Comparison of ENCODE assay signal across 21 cellular contexts in the genomic region with DNA sequence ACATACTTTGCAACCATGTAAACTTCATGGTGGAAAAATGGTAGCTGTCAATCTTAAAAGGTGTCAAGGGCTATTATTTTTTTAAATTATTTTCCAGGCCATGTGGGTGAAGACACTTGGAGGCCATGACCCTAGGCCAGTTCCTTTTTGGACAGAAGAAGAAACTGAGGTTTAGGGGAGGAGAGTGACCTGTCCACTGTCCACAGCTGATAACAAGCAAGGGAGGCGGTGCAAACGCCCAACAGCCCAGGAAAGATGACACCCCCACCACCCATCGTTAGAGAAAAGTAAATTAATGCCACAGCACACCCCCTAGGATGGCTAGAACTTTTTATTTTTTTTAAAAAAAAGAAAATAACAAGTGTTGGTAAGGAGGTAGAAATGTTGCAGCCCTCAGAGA. TPM values are rescaled to one million over a fixed set of nuclear protein-coding genes. Genes with fewer than 3 reads are reported as not detected.
DNase-seq lines count a peak whose midpoint lies in the region; ATAC-seq, FAIRE-seq and TF ChIP-seq lines count a peak whose summit lies in the region.
"Had no signal": no experiment of that assay in that cellular context is flagged by ENCODE, and none has a peak within 500 bp of the region (broad histone marks: within the 10 kb centered on the region; RNA-seq: fewer than 3 reads in every experiment).

No MANE protein-coding gene starts in this region.

- no peak for TF ChIP-seq EP300 in HepG2 (IDR thresholded peaks at IDR 0.05; ENCODE audit: low read depth in 2 of 2, low read length in 2 of 2)
- TF ChIP-seq EP300 in HepG2 (CRISPR knock-in tag; IDR thresholded peaks at IDR 0.05; ENCODE audit: borderline replicate concordance), result no peak
- peak; percentile 49; the same call in 1 of the 2 replicates for TF ChIP-seq EP300 in K562 (IDR thresholded peaks at IDR 0.05; ENCODE audit: low read length)

- WGBS in HepG2 (ENCODE audit: low lambda C conversion rate), result 17% methylated on average over 3 of the region's 3 CpGs
- 48% methylated on average over 3 of the region's 3 CpGs for WGBS in right lobe of liver (ENCODE audit: insufficient coverage, low coverage, low lambda C conversion rate, missing lambda C conversion rate)
- WGBS in K562 (ENCODE audit: insufficient coverage, low coverage, missing lambda C conversion rate), result 0% methylated on average over 3 of the region's 3 CpGs
- WGBS in smooth muscle cell (ENCODE audit: low lambda C conversion rate), result 70% methylated on average over 3 of the region's 3 CpGs

- H2AFZ ChIP-seq in HepG2 (ENCODE audit: low read length) (no peak overlapping the region), K562 (ENCODE audit: low read depth, low read length) (peak overlapping the region; percentile 68), smooth muscle cell (ENCODE audit: low read depth) (no peak overlapping the region)
- H2AFZ ChIP-seq: GM23338 had no signal

- H3K27ac ChIP-seq in HepG2 (ENCODE audit: extremely low read length, insufficient read depth, low read length) (no peak overlapping the region), right lobe of liver (no peak overlapping the region), HEK293 (ENCODE audit: extremely low read depth, low read depth, low read length) (0 out of 2 replicates have a peak overlapping the region, but pooled peaks have one; percentile 3), K562 (ENCODE audit: extremely low read depth, low read depth, low read length) (peak overlapping the region; percentile 26; the same call in 1 of the 3 replicates), smooth muscle cell (ENCODE audit: low read depth) (no peak overlapping the region)
- H3K27ac ChIP-seq: C4-2B had no signal

- no peaks in the 10 kb centered on the region for H4K20me1 ChIP-seq in HepG2 (ENCODE audit: insufficient read depth, low read length)
- H4K20me1 ChIP-seq in K562 (replicated peaks; ENCODE audit: control insufficient read depth, insufficient read depth, low read length), result no peaks in the 10 kb centered on the region
- no peaks in the 10 kb centered on the region for H4K20me1 ChIP-seq in smooth muscle cell (ENCODE audit: low read depth)

- H3K36me3 ChIP-seq in HepG2 (replicated peaks in 1 of 2; ENCODE audit: control insufficient read depth in 1 of 2, insufficient read depth in 2 of 2, low read length in 2 of 2) (no peaks in the 10 kb centered on the region), right lobe of liver (no peaks in the 10 kb centered on the region), HEK293 (ENCODE audit: control insufficient read depth in 2 of 2, insufficient read depth in 1 of 2, low read length in 2 of 2) (no peaks in the 10 kb centered on the region), K562 (ENCODE audit: control insufficient read depth, insufficient read depth, low read length) (no peaks in the 10 kb centered on the region), smooth muscle cell (ENCODE audit: low read depth) (no peaks in the 10 kb centered on the region)

- H3K79me2 ChIP-seq in HepG2 (ENCODE audit: insufficient read depth, low read length) (no peaks in the 10 kb centered on the region), K562 (ENCODE audit: control insufficient read depth, insufficient read depth, low read length) (no peaks in the 10 kb centered on the region), smooth muscle cell (ENCODE audit: low read depth) (no peaks in the 10 kb centered on the region)

- CTCF ChIA-PET in HepG2 (lab: Yijun Ruan, JAX; ENCODE audit: low intra/inter-chr PET ratio, low total read pairs), result no interaction called here
- CTCF ChIA-PET in HEK293 (lab: Yijun Ruan, JAX), result interaction anchor here (0.8 to 2.4 kb wide), 5 partner anchors 8 to 220 kb away, joined by 3 to 9 read pairs (median 3); no protein-coding TSS in a partner anchor
- CTCF ChIA-PET in K562 (lab: Yijun Ruan, JAX; ENCODE audit: low intra/inter-chr PET ratio), result no interaction called here

- peaks cover 7% of the 10 kb centered on the region for H3F3A ChIP-seq in smooth muscle cell (ENCODE audit: low read depth)

- POLR2A ChIA-PET in HepG2 (lab: Yijun Ruan, JAX) (interaction anchor here (0.6 kb wide), 1 partner anchor 747 kb away, joined by 6 read pairs; no protein-coding TSS in a partner anchor), HEK293 (lab: Yijun Ruan, JAX) (interaction anchor here (0.7 kb wide), 1 partner anchor 77 kb away, joined by 3 read pairs; no protein-coding TSS in a partner anchor), K562 (lab: Yijun Ruan, JAX) (interaction anchor here (0.6 to 1.2 kb wide), 5 partner anchors 10 to 242 kb away, joined by 3 to 5 read pairs (median 3); no protein-coding TSS in a partner anchor)

- no peak for TF ChIP-seq RAD21 in HepG2 (CRISPR knock-in tag; IDR thresholded peaks at IDR 0.05)
- TF ChIP-seq RAD21 in K562 (CRISPR knock-in tag; conservative IDR thresholded peaks at IDR 0.05 in 1 of 2, IDR thresholded peaks at IDR 0.05 in 1 of 2), result no peak

- H3K9me3 ChIP-seq in HepG2 (ENCODE audit: low read length) (no peaks in the 10 kb centered on the region), right lobe of liver (no peaks in the 10 kb centered on the region), HEK293 (ENCODE audit: control insufficient read depth, insufficient read depth, low read depth, low read length) (no peaks in the 10 kb centered on the region), K562 (replicated peaks; ENCODE audit: control insufficient read depth, insufficient read depth, low read depth, low read length) (no peaks in the 10 kb centered on the region), smooth muscle cell (replicated peaks; ENCODE audit: low read depth) (no peaks in the 10 kb centered on the region)

- TF ChIP-seq POLR2A in HepG2 (IDR thresholded peaks at IDR 0.05; ENCODE audit: insufficient read depth in 1 of 2, low read depth in 2 of 2, low read length in 2 of 2), result no peak
- TF ChIP-seq POLR2A in right lobe of liver (IDR thresholded peaks at IDR 0.05), result no peak
- no peak for TF ChIP-seq POLR2A in K562 (conservative IDR thresholded peaks at IDR 0.05)

- H3K4me3 ChIP-seq in HepG2 (replicated peaks in 1 of 3; ENCODE audit: insufficient read depth in 1 of 3, low read depth in 2 of 3, low read length in 3 of 3) (no peak overlapping the region), right lobe of liver (no peak overlapping the region), HEK293 (ENCODE audit: low read depth, low read length) (no peak overlapping the region), K562 (no peak overlapping the region), smooth muscle cell (no peak overlapping the region)
- H3K4me3 ChIP-seq: GM23338 had no signal

- H3K9ac ChIP-seq in HepG2 (ENCODE audit: insufficient read depth, low read depth, low read length) (no peak overlapping the region), K562 (ENCODE audit: insufficient read depth in 1 of 2, low read depth in 2 of 2, low read length in 2 of 2) (peak overlapping the region in 1 of 2 experiments; percentile 30; a peak in 2 of 4 replicates), smooth muscle cell (ENCODE audit: low read depth) (no peak overlapping the region)

- peaks cover 70% of the 10 kb centered on the region for H3K4me1 ChIP-seq in HepG2 (ENCODE audit: insufficient read depth, low read length)
- peaks cover 0 to 14% (median 0%) of the 10 kb centered on the region in 4 donors for H3K4me1 ChIP-seq in right lobe of liver
- H3K4me1 ChIP-seq in HEK293 (ENCODE audit: control insufficient read depth, insufficient read depth, low read length), result peaks cover 11% of the 10 kb centered on the region
- peaks cover 18 to 20% of the 10 kb centered on the region in 2 experiments for H3K4me1 ChIP-seq in K562 (replicated peaks in 1 of 2; ENCODE audit: control insufficient read depth in 2 of 2, insufficient read depth in 2 of 2, low read length in 2 of 2)
- H3K4me1 ChIP-seq in smooth muscle cell (ENCODE audit: low read depth), result peaks cover 30% of the 10 kb centered on the region

- DNase-seq in HepG2 (ENCODE audit: low spot score), result no peak
- no peak for DNase-seq in right lobe of liver
- peak in 2 of 4 experiments; percentile 67 to 75 for DNase-seq in K562 (ENCODE audit: extremely low read depth in 1 of 4, low spot score in 3 of 4)
- DNase-seq in smooth muscle cell (lab: John Stamatoyannopoulos, UW; ENCODE audit: unreplicated experiment), result no peak
- DNase-seq in HuH-7 (ENCODE audit: low spot score), result no peak
- no peak for DNase-seq in foreskin melanocyte
- no peak for DNase-seq in NOMO-1 treated with dmso at 0.1 percent for 144 hours (lab: John Stamatoyannopoulos, UW; ENCODE audit: unreplicated experiment)
- DNase-seq: AML-193; CD4-positive, alpha-beta T cell; DMS153; DMS79; GDM1 had no signal

- ATAC-seq in HepG2 (no peak), right lobe of liver (no peak), K562 (peak; percentile 68)
- ATAC-seq: GM23338 had no signal

- in situ Hi-C loops in HepG2 (cut with HindIII; ENCODE audit: extremely low pct_ligation_motif_present, low pct_unique_long_range_greater_than_20kb), result no loop called here
- in situ Hi-C loops in K562 (cut with MboI), result loop anchor here (5.0 to 10.0 kb wide), 2 partner anchors 42 to 165 kb away; no protein-coding TSS in a partner anchor

- TF ChIP-seq CTCF in HepG2 (CRISPR knock-in tag; IDR thresholded peaks at IDR 0.05), result no peak
- TF ChIP-seq CTCF in right lobe of liver (IDR thresholded peaks at IDR 0.05), result no peak
- TF ChIP-seq CTCF in HEK293 (tag by site-specific recombination; IDR thresholded peaks at IDR 0.05), result no peak
- TF ChIP-seq CTCF in K562 (IDR thresholded peaks at IDR 0.05 in 2 of 3, conservative IDR thresholded peaks at IDR 0.05 in 1 of 3; ENCODE audit: insufficient read depth in 2 of 3, low read depth in 1 of 3, low read length in 3 of 3), result no peak
- no peak for TF ChIP-seq CTCF in smooth muscle cell (IDR thresholded peaks at IDR 0.05; ENCODE audit: borderline replicate concordance, insufficient read depth, poor library complexity, severe bottlenecking)

- H3K27me3 ChIP-seq in HepG2 (ENCODE audit: control insufficient read depth in 1 of 2, insufficient read depth in 2 of 2, low read length in 2 of 2) (peaks cover 9 to 40% of the 10 kb centered on the region in 2 experiments; a peak in 4 of 5 replicates), right lobe of liver (peaks cover 0 to 43% of the 10 kb centered on the region in 2 donors), K562 (ENCODE audit: control insufficient read depth in 2 of 2, insufficient read depth in 2 of 2, low read length in 2 of 2) (no peaks in the 10 kb centered on the region), smooth muscle cell (ENCODE audit: low read depth) (peaks cover 71% of the 10 kb centered on the region)

- H3K9me1 ChIP-seq in K562 (ENCODE audit: control insufficient read depth, insufficient read depth, low read length), result no peaks in the 10 kb centered on the region

- FAIRE-seq in HepG2 (lab: Jason Lieb, UNC), result no peak
- FAIRE-seq in K562 (lab: Jason Lieb, UNC), result peak; percentile 91
- FAIRE-seq: A204.1, GM12892, GM18507, H54 had no signal

- no peak overlapping the region for H3K4me2 ChIP-seq in HepG2 (ENCODE audit: low read depth, low read length)
- peak overlapping the region; percentile 59 for H3K4me2 ChIP-seq in K562 (ENCODE audit: insufficient read depth, low read length)
- peak overlapping the region; percentile 57 for H3K4me2 ChIP-seq in smooth muscle cell
- H3K4me2 ChIP-seq: GM23338 had no signal

- BruUV-seq in HepG2 (replicated peaks; lab: Mats Ljungman, UMichigan) (no TSS peak), K562 (replicated peaks; lab: Mats Ljungman, UMichigan) (no TSS peak)

- intact Hi-C loops in HepG2 (cut with micrococcal nuclease; ENCODE audit: unreplicated experiment) (loop anchor here (10.0 kb wide), 1 partner anchor 85 kb away; a partner anchor contains a TSS), right lobe of liver (cut with DNase I) (no loop called here), K562 (cut with micrococcal nuclease) (loop anchor here (5.0 to 10.0 kb wide), 2 partner anchors 37 to 85 kb away; a partner anchor contains a TSS)

RNA-seq across cellular contexts. Expression of a gene that starts 19.2 kb away (rescaled TPM):
- 0.76 and 2.2 TPM in 2 replicates for total RNA-seq in HepG2 (2016; rRNA removed; fragmentation: Illumina TruSeq; extraction: Trizol)
- 0.30 TPM in 1 of 2 replicates, not detected in the other for total RNA-seq in HepG2 (2016; cell fraction: cytosol; rRNA removed; fragmentation: Illumina TruSeq; extraction: Trizol; ENCODE audit: low read depth)
- 0.54 and 2.3 TPM in 2 replicates for total RNA-seq in HepG2 (2016; cell fraction: insoluble cytoplasmic fraction; rRNA removed; fragmentation: Illumina TruSeq; extraction: Trizol)
- total RNA-seq in HepG2 (2016; cell fraction: membrane; rRNA removed; fragmentation: Illumina TruSeq; extraction: Trizol), result 0.28 and 0.41 TPM in 2 replicates
- total RNA-seq in HepG2 (2016; cell fraction: nucleus; rRNA removed; fragmentation: Illumina TruSeq; extraction: Trizol), result 3.2 and 3.4 TPM in 2 replicates
- 1.1 and 2.2 TPM in 2 replicates for polyA plus RNA-seq in HepG2 (2011; rRNA removed)
- polyA plus RNA-seq in HepG2 (2011; cell fraction: cytosol; rRNA removed), result 1.2 and 1.3 TPM in 2 replicates
- 5.5 and 5.6 TPM in 2 replicates for polyA plus RNA-seq in HepG2 (2011; cell fraction: nucleus; rRNA removed)
- polyA plus RNA-seq in HepG2 (2012), result 1.7 and 2.5 TPM in 2 replicates
- 0.20 and 0.24 TPM in 2 replicates for polyA plus RNA-seq in HepG2 (2016; cell fraction: cytosol; fragmentation: Illumina TruSeq; extraction: Trizol; ENCODE audit: low read depth)
- polyA plus RNA-seq in HepG2 (2016; cell fraction: insoluble cytoplasmic fraction; fragmentation: Illumina TruSeq; extraction: Trizol; ENCODE audit: low read depth), result 0.19 and 0.36 TPM in 2 replicates
- 0.15 and 0.29 TPM in 2 replicates for polyA plus RNA-seq in HepG2 (2016; cell fraction: membrane; fragmentation: Illumina TruSeq; extraction: Trizol; ENCODE audit: low read depth)
- polyA plus RNA-seq in HepG2 (2016; cell fraction: nucleus; fragmentation: Illumina TruSeq; extraction: Trizol; ENCODE audit: insufficient read depth, low read depth), result 1.4 and 2.3 TPM in 2 replicates
- 6.6 TPM in 1 of 2 replicates, not detected in the other for polyA minus RNA-seq in HepG2 (2011; rRNA and poly(A)+ RNA removed; ENCODE audit: low replicate concordance)
- 0.79 and 1.1 TPM in 2 replicates for polyA minus RNA-seq in HepG2 (2011; cell fraction: cytosol; rRNA and poly(A)+ RNA removed)
- 10.6 and 12.7 TPM in 2 replicates for polyA minus RNA-seq in HepG2 (2011; cell fraction: nucleus; rRNA and poly(A)+ RNA removed)
- total RNA-seq in right lobe of liver, result 10 to 100 TPM in 4 of 6 experiments, 1 to 10 TPM in 2; 3.4 to 43.2 (median 17.8) TPM
- total RNA-seq in K562 (2011; cell fraction: chromatin; rRNA removed; ENCODE audit: low replicate concordance), result not detected in 2 replicates
- not detected in 2 replicates for total RNA-seq in K562 (2011; cell fraction: nucleolus; rRNA removed)
- not detected in 2 replicates for total RNA-seq in K562 (2011; cell fraction: nucleoplasm; rRNA removed)
- total RNA-seq in K562 (2014; rRNA removed), result not detected in 2 replicates
- total RNA-seq in K562 (2014; rRNA removed; fragmentation: Illumina TruSeq; extraction: Trizol), result not detected in 2 replicates
- total RNA-seq in K562 (2015; rRNA removed; fragmentation: Illumina TruSeq; extraction: Trizol), result not detected in 2 replicates
- not detected in 2 replicates for total RNA-seq in K562 (2021)
- not detected in 2 replicates for polyA plus RNA-seq in K562 (2011; rRNA removed)
- polyA plus RNA-seq in K562 (2011; cell fraction: cytosol; rRNA removed), result not detected in 2 replicates
- polyA plus RNA-seq in K562 (2011; cell fraction: nucleus; rRNA removed), result not detected in 2 replicates
- polyA plus RNA-seq in K562 (2012), result not detected in 2 replicates
- polyA plus RNA-seq in K562 (2014; fragmentation: Illumina TruSeq; extraction: Trizol), result not detected in 2 replicates
- not detected for polyA plus RNA-seq in K562 (2014; fragmentation: Nextera tagmentation; extraction: Ambion mirVana)
- not detected in 2 replicates for polyA plus RNA-seq in K562 (2014; rRNA removed)
- polyA minus RNA-seq in K562 (2011; rRNA and poly(A)+ RNA removed), result not detected in 2 replicates
- not detected in 2 replicates for polyA minus RNA-seq in K562 (2011; cell fraction: cytosol; rRNA and poly(A)+ RNA removed)
- polyA minus RNA-seq in K562 (2011; cell fraction: nucleus; rRNA and poly(A)+ RNA removed), result not detected in 2 replicates
- total RNA-seq in smooth muscle cell, result not detected in 2 replicates
- not detected in 2 replicates for polyA plus RNA-seq in smooth muscle cell
- total RNA-seq: CD4-positive, alpha-beta T cell; Daoy; GM23338 had no signal
- polyA plus RNA-seq: BJ, GM23338 had no signal

RNA-seq across cellular contexts. Expression of a gene that starts 28.0 kb away (rescaled TPM):
- 13.0 and 14.5 TPM in 2 replicates for total RNA-seq in HepG2 (2016; rRNA removed; fragmentation: Illumina TruSeq; extraction: Trizol)
- 6.8 and 7.5 TPM in 2 replicates for total RNA-seq in HepG2 (2016; cell fraction: cytosol; rRNA removed; fragmentation: Illumina TruSeq; extraction: Trizol; ENCODE audit: low read depth)
- 11.8 and 15.7 TPM in 2 replicates for total RNA-seq in HepG2 (2016; cell fraction: insoluble cytoplasmic fraction; rRNA removed; fragmentation: Illumina TruSeq; extraction: Trizol)
- 9.1 and 10.9 TPM in 2 replicates for total RNA-seq in HepG2 (2016; cell fraction: membrane; rRNA removed; fragmentation: Illumina TruSeq; extraction: Trizol)
- 11.8 and 14.3 TPM in 2 replicates for total RNA-seq in HepG2 (2016; cell fraction: nucleus; rRNA removed; fragmentation: Illumina TruSeq; extraction: Trizol)
- polyA plus RNA-seq in HepG2 (2011; rRNA removed), result 31.1 and 40.2 TPM in 2 replicates
- polyA plus RNA-seq in HepG2 (2011; cell fraction: cytosol; rRNA removed), result 25.9 and 34.2 TPM in 2 replicates
- polyA plus RNA-seq in HepG2 (2011; cell fraction: nucleus; rRNA removed), result 90.7 and 95.7 TPM in 2 replicates
- 41.2 and 46.2 TPM in 2 replicates for polyA plus RNA-seq in HepG2 (2012)
- 4.2 and 5.6 TPM in 2 replicates for polyA plus RNA-seq in HepG2 (2016; cell fraction: cytosol; fragmentation: Illumina TruSeq; extraction: Trizol; ENCODE audit: low read depth)
- 9.1 and 12.0 TPM in 2 replicates for polyA plus RNA-seq in HepG2 (2016; cell fraction: insoluble cytoplasmic fraction; fragmentation: Illumina TruSeq; extraction: Trizol; ENCODE audit: low read depth)
- 3.9 and 6.0 TPM in 2 replicates for polyA plus RNA-seq in HepG2 (2016; cell fraction: membrane; fragmentation: Illumina TruSeq; extraction: Trizol; ENCODE audit: low read depth)
- polyA plus RNA-seq in HepG2 (2016; cell fraction: nucleus; fragmentation: Illumina TruSeq; extraction: Trizol; ENCODE audit: insufficient read depth, low read depth), result 18.6 and 21.1 TPM in 2 replicates
- 42.9 and 69.2 TPM in 2 replicates for polyA minus RNA-seq in HepG2 (2011; rRNA and poly(A)+ RNA removed; ENCODE audit: low replicate concordance)
- 31.2 and 31.6 TPM in 2 replicates for polyA minus RNA-seq in HepG2 (2011; cell fraction: cytosol; rRNA and poly(A)+ RNA removed)
- polyA minus RNA-seq in HepG2 (2011; cell fraction: nucleus; rRNA and poly(A)+ RNA removed), result 17.8 and 22.4 TPM in 2 replicates
- total RNA-seq in right lobe of liver, result 1 to 10 TPM in 3 of 6 experiments, under 1 TPM in 3; 0.33 to 3.5 (median 1.1) TPM
- 20.1 and 55.7 TPM in 2 replicates for total RNA-seq in K562 (2011; cell fraction: chromatin; rRNA removed; ENCODE audit: low replicate concordance)
- total RNA-seq in K562 (2011; cell fraction: nucleolus; rRNA removed), result 37.1 and 52.4 TPM in 2 replicates
- total RNA-seq in K562 (2011; cell fraction: nucleoplasm; rRNA removed), result 27.8 and 34.1 TPM in 2 replicates
- total RNA-seq in K562 (2014; rRNA removed), result 18.2 and 23.6 TPM in 2 replicates
- 6.9 and 8.4 TPM in 2 replicates for total RNA-seq in K562 (2014; rRNA removed; fragmentation: Illumina TruSeq; extraction: Trizol)
- total RNA-seq in K562 (2015; rRNA removed; fragmentation: Illumina TruSeq; extraction: Trizol), result 16.5 and 18.1 TPM in 2 replicates
- 26.9 and 28.5 TPM in 2 replicates for total RNA-seq in K562 (2021)
- polyA plus RNA-seq in K562 (2011; rRNA removed), result 13.9 and 18.3 TPM in 2 replicates
- 17.2 and 30.0 TPM in 2 replicates for polyA plus RNA-seq in K562 (2011; cell fraction: cytosol; rRNA removed)
- 35.0 and 55.5 TPM in 2 replicates for polyA plus RNA-seq in K562 (2011; cell fraction: nucleus; rRNA removed)
- 13.0 and 18.6 TPM in 2 replicates for polyA plus RNA-seq in K562 (2012)
- polyA plus RNA-seq in K562 (2014; fragmentation: Illumina TruSeq; extraction: Trizol), result 13.9 and 16.9 TPM in 2 replicates
- polyA plus RNA-seq in K562 (2014; fragmentation: Nextera tagmentation; extraction: Ambion mirVana), result 1 to 10 TPM in 1 of 2 experiments, under 1 TPM in 1; 0.66 to 1.0 TPM
- 17.4 and 18.4 TPM in 2 replicates for polyA plus RNA-seq in K562 (2014; rRNA removed)
- polyA minus RNA-seq in K562 (2011; rRNA and poly(A)+ RNA removed), result 10.0 and 14.9 TPM in 2 replicates
- polyA minus RNA-seq in K562 (2011; cell fraction: cytosol; rRNA and poly(A)+ RNA removed), result 20.6 and 24.0 TPM in 2 replicates
- 18.0 and 19.1 TPM in 2 replicates for polyA minus RNA-seq in K562 (2011; cell fraction: nucleus; rRNA and poly(A)+ RNA removed)
- total RNA-seq in smooth muscle cell, result 4.0 and 7.3 TPM in 2 replicates
- 10.1 and 11.0 TPM in 2 replicates for polyA plus RNA-seq in smooth muscle cell

RNA-seq across cellular contexts. Expression of a gene that starts 46.9 kb away (rescaled TPM):
- total RNA-seq in HepG2 (2016; rRNA removed; fragmentation: Illumina TruSeq; extraction: Trizol), result 12.0 and 12.6 TPM in 2 replicates
- 1.3 and 2.4 TPM in 2 replicates for total RNA-seq in HepG2 (2016; cell fraction: cytosol; rRNA removed; fragmentation: Illumina TruSeq; extraction: Trizol; ENCODE audit: low read depth)
- total RNA-seq in HepG2 (2016; cell fraction: insoluble cytoplasmic fraction; rRNA removed; fragmentation: Illumina TruSeq; extraction: Trizol), result 12.8 and 13.5 TPM in 2 replicates
- 4.8 and 5.6 TPM in 2 replicates for total RNA-seq in HepG2 (2016; cell fraction: membrane; rRNA removed; fragmentation: Illumina TruSeq; extraction: Trizol)
- total RNA-seq in HepG2 (2016; cell fraction: nucleus; rRNA removed; fragmentation: Illumina TruSeq; extraction: Trizol), result 5.7 and 8.6 TPM in 2 replicates
- polyA plus RNA-seq in HepG2 (2011; rRNA removed), result 0.34 and 0.76 TPM in 2 replicates
- polyA plus RNA-seq in HepG2 (2011; cell fraction: cytosol; rRNA removed), result 0.72 and 0.99 TPM in 2 replicates
- polyA plus RNA-seq in HepG2 (2011; cell fraction: nucleus; rRNA removed), result 3.4 and 5.0 TPM in 2 replicates
- 7.4 and 7.7 TPM in 2 replicates for polyA plus RNA-seq in HepG2 (2012)
- 0.54 and 0.80 TPM in 2 replicates for polyA plus RNA-seq in HepG2 (2016; cell fraction: cytosol; fragmentation: Illumina TruSeq; extraction: Trizol; ENCODE audit: low read depth)
- 10.9 and 11.0 TPM in 2 replicates for polyA plus RNA-seq in HepG2 (2016; cell fraction: insoluble cytoplasmic fraction; fragmentation: Illumina TruSeq; extraction: Trizol; ENCODE audit: low read depth)
- 1.4 TPM in 2 replicates for polyA plus RNA-seq in HepG2 (2016; cell fraction: membrane; fragmentation: Illumina TruSeq; extraction: Trizol; ENCODE audit: low read depth)
- 15.7 and 18.7 TPM in 2 replicates for polyA plus RNA-seq in HepG2 (2016; cell fraction: nucleus; fragmentation: Illumina TruSeq; extraction: Trizol; ENCODE audit: insufficient read depth, low read depth)
- 1.2 and 1.6 TPM in 2 replicates for polyA minus RNA-seq in HepG2 (2011; rRNA and poly(A)+ RNA removed; ENCODE audit: low replicate concordance)
- polyA minus RNA-seq in HepG2 (2011; cell fraction: cytosol; rRNA and poly(A)+ RNA removed), result 1.8 and 1.9 TPM in 2 replicates
- 0.77 and 0.87 TPM in 2 replicates for polyA minus RNA-seq in HepG2 (2011; cell fraction: nucleus; rRNA and poly(A)+ RNA removed)
- 1 to 10 TPM; 1.2 to 4.7 (median 2.0) TPM for total RNA-seq in right lobe of liver
- total RNA-seq in K562 (2011; cell fraction: chromatin; rRNA removed; ENCODE audit: low replicate concordance), result 2.1 and 2.7 TPM in 2 replicates
- total RNA-seq in K562 (2011; cell fraction: nucleolus; rRNA removed), result 2.3 and 2.9 TPM in 2 replicates
- total RNA-seq in K562 (2011; cell fraction: nucleoplasm; rRNA removed), result 2.0 and 2.7 TPM in 2 replicates
- total RNA-seq in K562 (2014; rRNA removed), result 4.9 and 7.1 TPM in 2 replicates
- total RNA-seq in K562 (2014; rRNA removed; fragmentation: Illumina TruSeq; extraction: Trizol), result 1.8 and 1.9 TPM in 2 replicates
- 6.6 and 6.7 TPM in 2 replicates for total RNA-seq in K562 (2015; rRNA removed; fragmentation: Illumina TruSeq; extraction: Trizol)
- total RNA-seq in K562 (2021), result 11.9 and 12.0 TPM in 2 replicates
- 0.52 and 0.72 TPM in 2 replicates for polyA plus RNA-seq in K562 (2011; rRNA removed)
- 0.80 and 1.1 TPM in 2 replicates for polyA plus RNA-seq in K562 (2011; cell fraction: cytosol; rRNA removed)
- 2.4 and 2.6 TPM in 2 replicates for polyA plus RNA-seq in K562 (2011; cell fraction: nucleus; rRNA removed)
- polyA plus RNA-seq in K562 (2012), result 5.7 and 8.8 TPM in 2 replicates
- 2.6 and 3.4 TPM in 2 replicates for polyA plus RNA-seq in K562 (2014; fragmentation: Illumina TruSeq; extraction: Trizol)
- under 1 TPM; 0.08 to 0.21 TPM for polyA plus RNA-seq in K562 (2014; fragmentation: Nextera tagmentation; extraction: Ambion mirVana)
- 4.7 and 6.7 TPM in 2 replicates for polyA plus RNA-seq in K562 (2014; rRNA removed)
- 0.45 and 0.56 TPM in 2 replicates for polyA minus RNA-seq in K562 (2011; rRNA and poly(A)+ RNA removed)
- polyA minus RNA-seq in K562 (2011; cell fraction: cytosol; rRNA and poly(A)+ RNA removed), result 0.86 and 2.7 TPM in 2 replicates
- 0.67 and 2.1 TPM in 2 replicates for polyA minus RNA-seq in K562 (2011; cell fraction: nucleus; rRNA and poly(A)+ RNA removed)
- 1.9 and 2.6 TPM in 2 replicates for total RNA-seq in smooth muscle cell
- polyA plus RNA-seq in smooth muscle cell, result 4.3 and 9.0 TPM in 2 replicates

Comparison
In these comparisons a context has a peak if more than half of its experiments do, and no peak if none do; other contexts are left out.
1. intact Hi-C loops: an anchor here in HepG2 (10.0 kb wide) and K562 (5.0 to 10.0 kb wide); none called in right lobe of liver.
2. H3K27ac ChIP-seq: peak in HEK293 (single experiment) and K562 (single experiment); none in HepG2 (single experiment), right lobe of liver (0 of 3) and smooth muscle cell (single experiment).